Comparison of ENCODE assay signal across 1 cellular context in genomic region chr9:6008169-6008979, GRCh38.
A peak's percentile ranks its signal among the peaks of the same experiment; 100 is the strongest.
TF ChIP-seq lines count a peak whose summit lies in the region.

No MANE protein-coding gene starts in this region.

TF ChIP-seq in H1, 55 proteins besides CTCF, POLR2A, EP300 and RAD21:
- TF ChIP-seq TAF1 (IDR thresholded peaks at IDR 0.05; ENCODE audit: low read depth, low read length) (peak; percentile 93), EGR1 (IDR thresholded peaks at IDR 0.05; ENCODE audit: borderline replicate concordance, low read depth, low read length) (peak; percentile 16; the same call in 1 of the 2 replicates), SP1 (IDR thresholded peaks at IDR 0.05; ENCODE audit: low read depth, low read length) (0 out of 2 replicates have a peak, but pooled peaks have one; percentile 15), RFX5 (IDR thresholded peaks at IDR 0.05; ENCODE audit: borderline replicate concordance, low read depth, low read length) (no peak), FOSL1 (IDR thresholded peaks at IDR 0.05; ENCODE audit: insufficient read depth, low read depth, low read length) (no peak), BRCA1 (IDR thresholded peaks at IDR 0.05; ENCODE audit: low read depth, low read length) (no peak), NRF1 (IDR thresholded peaks at IDR 0.05; ENCODE audit: low read depth, low read length) (peak; percentile 79), HDAC2 (IDR thresholded peaks at IDR 0.05; ENCODE audit: borderline replicate concordance in 1 of 2, low read depth in 2 of 2, low read length in 2 of 2) (no peak), CREB1 (IDR thresholded peaks at IDR 0.05) (peak; percentile 96), TCF12 (IDR thresholded peaks at IDR 0.05; ENCODE audit: low read depth, low read length) (no peak), POLR2AphosphoS5 (IDR thresholded peaks at IDR 0.05; ENCODE audit: low read depth, low read length) (peak; percentile 73), CEBPB (IDR thresholded peaks at IDR 0.05; ENCODE audit: low read depth, low read length) (0 out of 2 replicates have a peak, but pooled peaks have one; percentile 48), JUND (IDR thresholded peaks at IDR 0.05; ENCODE audit: low read length) (peak; percentile 21; the same call in 1 of the 2 replicates), GTF2F1 (IDR thresholded peaks at IDR 0.05; ENCODE audit: borderline replicate concordance, low read depth, low read length) (no peak), ATF3 (IDR thresholded peaks at IDR 0.05; ENCODE audit: insufficient read depth, low read depth, low read length) (peak; percentile 56; the same call in 1 of the 2 replicates), CBX8 (IDR thresholded peaks at IDR 0.05; ENCODE audit: borderline replicate concordance, low read depth, low read length) (no peak), TBP (IDR thresholded peaks at IDR 0.05; ENCODE audit: low read depth, low read length) (peak; percentile 81), CTBP2 (IDR thresholded peaks at IDR 0.05; ENCODE audit: borderline replicate concordance, insufficient read depth, insufficient read length, low read length) (no peak), NANOG (IDR thresholded peaks at IDR 0.05; ENCODE audit: insufficient read depth, low read depth, low read length, poor library complexity, severe bottlenecking) (no peak), SIX5 (IDR thresholded peaks at IDR 0.05; ENCODE audit: low read depth, low read length) (no peak), RXRA (IDR thresholded peaks at IDR 0.05; ENCODE audit: insufficient read depth, low read depth, low read length) (no peak), SIN3A (conservative IDR thresholded peaks at IDR 0.05 in 1 of 2, IDR thresholded peaks at IDR 0.05 in 1 of 2; ENCODE audit: low read depth in 1 of 2, low read length in 2 of 2) (no peak; a peak in 1 of 4 replicates), ASH2L (IDR thresholded peaks at IDR 0.05; ENCODE audit: low read length) (peak; percentile 40), SIRT6 (IDR thresholded peaks at IDR 0.05; ENCODE audit: low read length) (no peak), HDAC6 (IDR thresholded peaks at IDR 0.05; ENCODE audit: low read depth, low read length) (no peak), SRF (IDR thresholded peaks at IDR 0.05; ENCODE audit: low read depth, low read length) (0 out of 2 replicates have a peak, but pooled peaks have one; percentile 28)
